In genomic region chr5:10883945-10884344, GRCh38 we compare ENCODE assay signal across 2 cellular contexts.
DNase-seq lines count a peak whose midpoint lies in the region; ATAC-seq, FAIRE-seq and TF ChIP-seq lines count a peak whose summit lies in the region.
"Not testable (repeated sequence)": the region's sequence is repeated elsewhere in the genome, so short reads cannot be mapped to it uniquely, and the experiment has no call there.

No MANE protein-coding gene starts in this region.

- H3K9me1 ChIP-seq in K562 (ENCODE audit: control insufficient read depth, insufficient read depth, low read length): not testable (repeated sequence)

- H3K27me3 ChIP-seq in K562 (ENCODE audit: control insufficient read depth in 2 of 2, insufficient read depth in 2 of 2, low read length in 2 of 2): peaks cover 20 to 25% of the 10 kb centered on the region in 2 experiments

- not testable (repeated sequence) for TF ChIP-seq POLR2A in K562 (conservative IDR thresholded peaks at IDR 0.05)

- H3K9me3 ChIP-seq in HEK293 (ENCODE audit: control insufficient read depth, insufficient read depth, low read depth, low read length); K562 (replicated peaks; ENCODE audit: control insufficient read depth, insufficient read depth, low read depth, low read length): not testable (repeated sequence)

- in situ Hi-C loops in K562 (cut with MboI): not testable (repeated sequence)

- intact Hi-C loops in K562 (cut with micrococcal nuclease): not testable (repeated sequence)

- WGBS in K562 (ENCODE audit: insufficient coverage, low coverage, missing lambda C conversion rate): 2% methylated on average over 2 of the region's 2 CpGs

- CTCF ChIA-PET in HEK293 (lab: Yijun Ruan, JAX); K562 (lab: Yijun Ruan, JAX; ENCODE audit: low intra/inter-chr PET ratio): not testable (repeated sequence)

- not testable (repeated sequence) for H4K20me1 ChIP-seq in K562 (replicated peaks; ENCODE audit: control insufficient read depth, insufficient read depth, low read length)

- FAIRE-seq in K562 (lab: Jason Lieb, UNC): not testable (repeated sequence)

- H3K36me3 ChIP-seq in HEK293 (ENCODE audit: control insufficient read depth in 2 of 2, insufficient read depth in 1 of 2, low read length in 2 of 2); K562 (ENCODE audit: control insufficient read depth, insufficient read depth, low read length): not testable (repeated sequence)

- DNase-seq in K562 (ENCODE audit: extremely low read depth in 1 of 4, low spot score in 3 of 4): not testable (repeated sequence)

- POLR2A ChIA-PET in HEK293 (lab: Yijun Ruan, JAX); K562 (lab: Yijun Ruan, JAX): not testable (repeated sequence)

- H2AFZ ChIP-seq in K562 (ENCODE audit: low read depth, low read length): not testable (repeated sequence)

- H3K4me1 ChIP-seq in HEK293 (ENCODE audit: control insufficient read depth, insufficient read depth, low read length); K562 (replicated peaks in 1 of 2; ENCODE audit: control insufficient read depth in 2 of 2, insufficient read depth in 2 of 2, low read length in 2 of 2): not testable (repeated sequence)

- not testable (repeated sequence) for H3K4me3 ChIP-seq in HEK293 (ENCODE audit: low read depth, low read length); K562

- H3K4me2 ChIP-seq in K562 (ENCODE audit: insufficient read depth, low read length): not testable (repeated sequence)

- not testable (repeated sequence) for TF ChIP-seq RAD21 in K562 (CRISPR knock-in tag; conservative IDR thresholded peaks at IDR 0.05 in 1 of 2, IDR thresholded peaks at IDR 0.05 in 1 of 2)

- BruUV-seq in K562 (replicated peaks; lab: Mats Ljungman, UMichigan): not testable (repeated sequence)

- not testable (repeated sequence) for TF ChIP-seq CTCF in HEK293 (tag by site-specific recombination; IDR thresholded peaks at IDR 0.05); K562 (IDR thresholded peaks at IDR 0.05 in 2 of 3, conservative IDR thresholded peaks at IDR 0.05 in 1 of 3; ENCODE audit: insufficient read depth in 2 of 3, low read depth in 1 of 3, low read length in 3 of 3)

- TF ChIP-seq EP300 in K562 (IDR thresholded peaks at IDR 0.05; ENCODE audit: low read length): not testable (repeated sequence)

- H3K79me2 ChIP-seq in K562 (ENCODE audit: control insufficient read depth, insufficient read depth, low read length): not testable (repeated sequence)

- not testable (repeated sequence) for H3K9ac ChIP-seq in K562 (ENCODE audit: insufficient read depth in 1 of 2, low read depth in 2 of 2, low read length in 2 of 2)

- H3K27ac ChIP-seq in HEK293 (ENCODE audit: extremely low read depth, low read depth, low read length); K562 (ENCODE audit: extremely low read depth, low read depth, low read length): not testable (repeated sequence)

- ATAC-seq in K562: not testable (repeated sequence)

TF ChIP-seq in HEK293, 187 proteins besides CTCF, POLR2A, EP300 and RAD21:
- peak; percentile 94 for TF ChIP-seq ZNF146 (tag by site-specific recombination; IDR thresholded peaks at IDR 0.05)

TF ChIP-seq in K562, 482 proteins besides CTCF, POLR2A, EP300 and RAD21:
- peak; percentile 75 for TF ChIP-seq ZNF146 (CRISPR knock-in tag; IDR thresholded peaks at IDR 0.05; ENCODE audit: unreplicated experiment)
